In genomic region chr11:66082936-66083698, GRCh38 we compare ENCODE assay signal across 1 cellular context.
TF ChIP-seq lines count a peak whose summit lies in the region.

No MANE protein-coding gene starts in this region.

TF ChIP-seq in IMR-90, 13 proteins besides CTCF, POLR2A, EP300 and RAD21:
- TF ChIP-seq USF2 (IDR thresholded peaks at IDR 0.05; ENCODE audit: low read depth, low read length), result no peak
- TF ChIP-seq FOS (IDR thresholded peaks at IDR 0.05; ENCODE audit: low read depth, low read length), result no peak
- no peak for TF ChIP-seq CHD1 (IDR thresholded peaks at IDR 0.05; ENCODE audit: low read depth, low read length)
- no peak for TF ChIP-seq CEBPB (IDR thresholded peaks at IDR 0.05; ENCODE audit: low read depth, low read length)
- TF ChIP-seq MXI1 (IDR thresholded peaks at IDR 0.05; ENCODE audit: borderline replicate concordance, low read depth, low read length), result no peak
- TF ChIP-seq MAZ (IDR thresholded peaks at IDR 0.05; ENCODE audit: borderline replicate concordance, low read depth, low read length), result no peak
- TF ChIP-seq BHLHE40 (IDR thresholded peaks at IDR 0.05; ENCODE audit: low read depth, low read length), result no peak
- no peak for TF ChIP-seq RCOR1 (IDR thresholded peaks at IDR 0.05; ENCODE audit: insufficient replicate concordance, low read length)
- no peak for TF ChIP-seq ELK1 (IDR thresholded peaks at IDR 0.05; ENCODE audit: borderline replicate concordance, low read depth, low read length)
- TF ChIP-seq SMC3 (IDR thresholded peaks at IDR 0.05; ENCODE audit: low read depth, low read length), result no peak
- no peak for TF ChIP-seq MAFK (IDR thresholded peaks at IDR 0.05; ENCODE audit: low read depth, low read length)
- TF ChIP-seq RFX5 (IDR thresholded peaks at IDR 0.05; ENCODE audit: low read depth, low read length), result no peak
- TF ChIP-seq NFE2L2 (IDR thresholded peaks at IDR 0.05; ENCODE audit: low read depth, low read length), result no peak
TF ChIP-seq in IMR-90: peak in this region for 0.
